ENCODE assay signal across 9 cellular contexts in the genomic region with DNA sequence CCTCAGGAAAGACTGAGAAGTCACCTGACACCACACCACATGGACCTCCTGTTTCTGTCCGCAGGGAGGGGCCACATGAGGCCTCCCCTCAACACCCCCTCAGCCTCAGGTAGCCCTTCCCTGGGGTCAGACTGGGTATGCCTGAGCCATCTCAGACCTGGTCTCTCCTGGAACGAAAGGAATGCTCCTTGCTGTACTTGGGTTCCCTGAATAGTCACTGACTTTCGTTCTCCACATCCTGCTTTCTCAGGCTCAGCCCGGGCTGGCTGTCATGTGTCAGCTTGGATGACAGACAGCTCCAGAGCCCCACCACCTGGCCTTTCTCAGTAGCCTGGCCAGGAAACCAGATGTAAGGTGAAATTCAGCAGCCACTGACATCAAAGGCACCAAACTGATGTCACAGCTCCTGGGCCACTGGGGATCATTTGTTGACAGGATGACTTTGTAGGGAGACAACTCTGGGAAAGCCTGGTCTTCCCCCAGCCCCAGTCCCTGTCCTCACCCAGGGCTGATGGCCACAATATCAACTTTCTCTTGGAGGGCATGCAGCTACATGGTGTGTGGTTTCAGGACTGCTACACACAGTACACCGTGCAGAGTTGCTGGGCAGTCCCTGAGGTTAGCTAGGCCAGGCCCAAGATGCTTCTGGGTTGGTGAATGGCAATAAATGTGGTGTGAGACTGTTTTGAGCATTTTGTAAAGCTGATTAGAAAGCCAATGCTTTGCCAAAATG.
DNase-seq lines count a peak whose midpoint lies in the region; ATAC-seq and TF ChIP-seq lines count a peak whose summit lies in the region.
"Had no signal": no experiment of that assay in that cellular context is flagged by ENCODE, and none has a peak within 500 bp of the region (broad histone marks: within the 10 kb centered on the region; RNA-seq: fewer than 3 reads in every experiment).

No MANE protein-coding gene starts in this region.

- no peak overlapping the region for H3K56ac ChIP-seq in H9 (ENCODE audit: insufficient read length, low read depth, low read length)

- no peak overlapping the region for H4K8ac ChIP-seq in H9 (replicated peaks; ENCODE audit: insufficient read length, low read depth, low read length)

- no TSS peak for BruUV-seq in OCI-LY7 (replicated peaks; lab: Mats Ljungman, UMichigan)

- H3K4me2 ChIP-seq in H9 (ENCODE audit: insufficient read depth, insufficient read length, low read length) (no peak overlapping the region), OCI-LY7 (ENCODE audit: low read length) (no peak overlapping the region), hepatocyte (no peak overlapping the region)

- POLR2A ChIA-PET in OCI-LY7 (lab: Charles Lee): interaction anchor here (0.6 kb wide), 1 partner anchor 73 kb away, joined by 3 read pairs; no protein-coding TSS in a partner anchor

- H3K9me3 ChIP-seq in H9 (ENCODE audit: control insufficient read depth, low read depth, low read length) (no peaks in the 10 kb centered on the region), OCI-LY7 (ENCODE audit: low read length) (no peaks in the 10 kb centered on the region), hepatocyte (ENCODE audit: low read depth) (no peaks in the 10 kb centered on the region)

- H3K9ac ChIP-seq in H9 (ENCODE audit: extremely low read depth, insufficient read length, low read length): no peak overlapping the region

- H3K79me1 ChIP-seq in H9 (ENCODE audit: insufficient read depth, low read depth, low read length, poor library complexity, severe bottlenecking): no peaks in the 10 kb centered on the region

- no peak overlapping the region for H3K27ac ChIP-seq in H9 (ENCODE audit: insufficient read length, low read depth, low read length)
- H3K27ac ChIP-seq in OCI-LY7 (ENCODE audit: low read depth, low read length, poor library complexity, severe bottlenecking): no peak overlapping the region
- H3K27ac ChIP-seq in hepatocyte: no peak overlapping the region
- no peak overlapping the region for H3K27ac ChIP-seq in coronary artery
- H3K27ac ChIP-seq: epithelial cell of prostate had no signal

- no peak overlapping the region for H2BK20ac ChIP-seq in H9 (ENCODE audit: low read depth, low read length, poor library complexity, severe bottlenecking)

- H3K9me3 Mint-ChIP-seq in H9: peaks cover 6% of the 10 kb centered on the region in 2 experiments; a peak in 4 of 5 replicates
- H3K9me3 Mint-ChIP-seq in stimulated activated memory B cell treated with anti-CD40 and anti-IgM and Interleukin-4, amounts not matched to agents 10 μg/mL and 1 μg/mL and 100 μg/mL, for 72 hours: no peaks in the 10 kb centered on the region

- H4K91ac ChIP-seq in H9 (ENCODE audit: insufficient read length, low read depth, low read length): no peak overlapping the region

- CTCF ChIA-PET in OCI-LY7 (lab: Charles Lee; ENCODE audit: unreplicated experiment): no interaction called here

- H3K79me2 ChIP-seq in H9 (ENCODE audit: insufficient read depth, low read length) (no peaks in the 10 kb centered on the region), OCI-LY7 (ENCODE audit: insufficient read depth, low read depth, low read length) (no peaks in the 10 kb centered on the region), hepatocyte (no peaks in the 10 kb centered on the region)

- no peaks in the 10 kb centered on the region for H3K23me2 ChIP-seq in H9 (ENCODE audit: insufficient read length, low read depth, low read length, poor library complexity, severe bottlenecking)

- peaks cover 2% of the 10 kb centered on the region; the same call in 1 of the 2 replicates for H3K27me3 ChIP-seq in H9 (ENCODE audit: insufficient read depth, low read length)
- H3K27me3 ChIP-seq in hepatocyte: peaks cover 6% of the 10 kb centered on the region

- no peak overlapping the region for H3K23ac ChIP-seq in H9 (ENCODE audit: insufficient read length, low read depth, low read length)

- no peaks in the 10 kb centered on the region for H4K20me1 ChIP-seq in H9 (ENCODE audit: control insufficient read depth, insufficient read depth, insufficient read length)
- H4K20me1 ChIP-seq in OCI-LY7 (ENCODE audit: insufficient read depth, low read length): no peaks in the 10 kb centered on the region
- H4K20me1 ChIP-seq in hepatocyte (ENCODE audit: insufficient read depth, poor library complexity, severe bottlenecking): no peaks in the 10 kb centered on the region

- H2BK12ac ChIP-seq in H9 (ENCODE audit: insufficient read length, low read depth, low read length): no peak overlapping the region

- H2AFZ ChIP-seq in H9 (ENCODE audit: low read length): no peak overlapping the region
- no peak overlapping the region for H2AFZ ChIP-seq in OCI-LY7 (ENCODE audit: low read length)
- H2AFZ ChIP-seq in hepatocyte: no peak overlapping the region

- TF ChIP-seq CTCF in GM10266 (IDR thresholded peaks at IDR 0.05; ENCODE audit: control insufficient read depth, insufficient read depth, low read depth, missing control alignments) (peak; percentile 43), H9 (conservative IDR thresholded peaks at IDR 0.05) (peak; percentile 65), OCI-LY7 (conservative IDR thresholded peaks at IDR 0.05; ENCODE audit: low read length) (0 out of 2 replicates have a peak, but pooled peaks have one; percentile 11), hepatocyte (IDR thresholded peaks at IDR 0.05; ENCODE audit: poor library complexity) (peak; percentile 32), coronary artery (IDR thresholded peaks at IDR 0.05) (no peak)

- H2BK120ac ChIP-seq in H9 (ENCODE audit: low read depth, low read length, poor library complexity, severe bottlenecking): no peak overlapping the region

- H3K4me3 Mint-ChIP-seq in H9: no peak overlapping the region
- no peak overlapping the region for H3K4me3 Mint-ChIP-seq in stimulated activated memory B cell treated with anti-CD40 and anti-IgM and Interleukin-4, amounts not matched to agents 10 μg/mL and 1 μg/mL and 100 μg/mL, for 72 hours

- no peak for ATAC-seq in stimulated activated memory B cell treated with anti-CD40 and anti-IgM and Interleukin-4, amounts not matched to agents 10 μg/mL and 1 μg/mL and 100 μg/mL, for 72 hours
- ATAC-seq in GM21723 (IDR thresholded peaks at IDR 0.05; ENCODE audit: unreplicated experiment): no peak

- H3K27ac Mint-ChIP-seq in H9: no peak overlapping the region
- H3K27ac Mint-ChIP-seq in stimulated activated memory B cell treated with anti-CD40 and anti-IgM and Interleukin-4, amounts not matched to agents 10 μg/mL and 1 μg/mL and 100 μg/mL, for 72 hours: no peak overlapping the region

- no peaks in the 10 kb centered on the region for H3K36me3 Mint-ChIP-seq in H9 (ENCODE audit: insufficient read depth in 1 of 3, low read depth in 3 of 3)
- H3K36me3 Mint-ChIP-seq in stimulated activated memory B cell treated with anti-CD40 and anti-IgM and Interleukin-4, amounts not matched to agents 10 μg/mL and 1 μg/mL and 100 μg/mL, for 72 hours: no peaks in the 10 kb centered on the region

- H3K4me1 Mint-ChIP-seq in H9: peaks cover 2 to 3% of the 10 kb centered on the region in 2 experiments
- H3K4me1 Mint-ChIP-seq in stimulated activated memory B cell treated with anti-CD40 and anti-IgM and Interleukin-4, amounts not matched to agents 10 μg/mL and 1 μg/mL and 100 μg/mL, for 72 hours: no peaks in the 10 kb centered on the region

- no peak overlapping the region for H3K14ac ChIP-seq in H9 (ENCODE audit: insufficient read depth, low read length)

- no peak overlapping the region for H2BK15ac ChIP-seq in H9 (ENCODE audit: low read depth, low read length)

- DNase-seq in GM10266 (ENCODE audit: extremely low spot score): peak; percentile 58
- peak; percentile 86 for DNase-seq in H9
- peak; percentile 1 for DNase-seq in OCI-LY7 (ENCODE audit: low spot score)
- peak; percentile 78 for DNase-seq in hepatocyte (ENCODE audit: low spot score)
- DNase-seq in coronary artery (ENCODE audit: low spot score): no peak
- no peak for DNase-seq in NCI-H187 (lab: John Stamatoyannopoulos, UW)

- peaks cover 13% of the 10 kb centered on the region for H3K27me3 Mint-ChIP-seq in H9 (ENCODE audit: low read depth)
- peaks cover 3% of the 10 kb centered on the region for H3K27me3 Mint-ChIP-seq in stimulated activated memory B cell treated with anti-CD40 and anti-IgM and Interleukin-4, amounts not matched to agents 10 μg/mL and 1 μg/mL and 100 μg/mL, for 72 hours

- no peak overlapping the region for H3K4ac ChIP-seq in H9 (ENCODE audit: low read depth, low read length)

- no peak overlapping the region for H2BK5ac ChIP-seq in H9 (ENCODE audit: insufficient read length, low read length)

- intact Hi-C loops in OCI-LY7 (cut with micrococcal nuclease; ENCODE audit: unreplicated experiment): no loop called here

- no peak overlapping the region for H3K18ac ChIP-seq in H9 (ENCODE audit: insufficient read length, low read depth, low read length)

- WGBS in H9 (ENCODE audit: extremely low coverage, insufficient read length, low lambda C conversion rate): no CpG with 5 or more reads among the region's 5 CpGs
- WGBS in hepatocyte (ENCODE audit: low lambda C conversion rate, missing lambda C conversion rate): 36% methylated on average over 5 of the region's 5 CpGs

- no peak overlapping the region for H4K5ac ChIP-seq in H9 (ENCODE audit: insufficient read length, low read depth, low read length)

- H3T11ph ChIP-seq in H9 (ENCODE audit: low read length): no peak overlapping the region

- H3K4me1 ChIP-seq in H9 (ENCODE audit: insufficient read depth, low read length) (no peaks in the 10 kb centered on the region), OCI-LY7 (ENCODE audit: insufficient read depth, low read length, poor library complexity, severe bottlenecking) (no peaks in the 10 kb centered on the region), hepatocyte (ENCODE audit: insufficient read depth) (no peaks in the 10 kb centered on the region)

- H3K4me3 ChIP-seq in OCI-LY7 (ENCODE audit: low read depth, low read length, poor library complexity, severe bottlenecking) (no peak overlapping the region), hepatocyte (no peak overlapping the region), coronary artery (no peak overlapping the region)

- H3K36me3 ChIP-seq in OCI-LY7 (ENCODE audit: insufficient read depth, low read length): no peaks in the 10 kb centered on the region
- no peaks in the 10 kb centered on the region for H3K36me3 ChIP-seq in hepatocyte (replicated peaks; ENCODE audit: insufficient read depth, low read depth)

- no peak overlapping the region for H2AK5ac ChIP-seq in H9 (ENCODE audit: insufficient read length, low read length)

- H3K9me2 ChIP-seq in OCI-LY7 (ENCODE audit: insufficient read depth, low read length) (no peaks in the 10 kb centered on the region), hepatocyte (replicated peaks; ENCODE audit: insufficient read depth) (no peaks in the 10 kb centered on the region)

Comparison
In these comparisons a context has a peak if more than half of its experiments do, and no peak if none do; other contexts are left out.
1. DNase-seq: peak in GM10266 (single experiment), H9 (single experiment), OCI-LY7 (single experiment) and hepatocyte (single experiment); none in coronary artery (single experiment) and NCI-H187 (0 of 2).